Comparison of ENCODE assay signal across 15 cellular contexts in genomic region chr4:76061977-76062376, GRCh38.
DNase-seq lines count a peak whose midpoint lies in the region; ATAC-seq, FAIRE-seq and TF ChIP-seq lines count a peak whose summit lies in the region.
"Had no signal": no experiment of that assay in that cellular context is flagged by ENCODE, and none has a peak within 500 bp of the region (broad histone marks: within the 10 kb centered on the region; RNA-seq: fewer than 3 reads in every experiment).

No MANE protein-coding gene starts in this region.

- CTCF ChIA-PET in RWPE1 (lab: Yijun Ruan, JAX) = interaction anchor here (2.0 kb wide), 1 partner anchor 66 kb away, joined by 5 read pairs; no protein-coding TSS in a partner anchor

- FAIRE-seq in GM18507 (lab: Jason Lieb, UNC) = peak; percentile 73
- FAIRE-seq: K562 had no signal

- TF ChIP-seq CTCF in RWPE1 (conservative IDR thresholded peaks at IDR 0.05; ENCODE audit: low read depth) = no peak

- H3K27ac ChIP-seq in RWPE1 = no peak overlapping the region
- H3K27ac ChIP-seq: neutrophil had no signal

- POLR2A ChIA-PET in RWPE1 (lab: Yijun Ruan, JAX; ENCODE audit: low non-redundant PET) = no interaction called here

- no peak for DNase-seq in GM18507 (ENCODE audit: extremely low spot score, insufficient read length, low read depth)
- peak; percentile 5 for DNase-seq in amniotic epithelial cell (ENCODE audit: low read depth)
- no peak for DNase-seq in activated T-cell treated with anti-CD3 and anti-CD28 coated beads, Interleukin-2, amount 50 U/mL, for 1 hour
- no peak for DNase-seq in activated CD4-positive, alpha-beta T cell treated with anti-CD3 and anti-CD28 coated beads for 4 hours
- no peak for DNase-seq in RWPE1 (ENCODE audit: low spot score)
- no peak for DNase-seq in NCI-H1694 treated with DMSO at 0.1 percent for 48 hours (lab: John Stamatoyannopoulos, UW)
- DNase-seq: activated effector memory CD4-positive, alpha-beta T cell treated with Interleukin-2 at 50 U/mL for 16 hours; CD4-positive, CD25-positive, alpha-beta regulatory T cell; kidney glomerular epithelial cell; stimulated activated naive CD4-positive, alpha-beta T cell had no signal

- peak; percentile 53 for ATAC-seq in GM21526 (IDR thresholded peaks at IDR 0.05; ENCODE audit: low FRiP score, unreplicated experiment)
- peak; percentile 68 for ATAC-seq in HG03378 (IDR thresholded peaks at IDR 0.05; ENCODE audit: unreplicated experiment)
- ATAC-seq: activated CD4-positive, CD25-positive, alpha-beta regulatory T cell treated with anti-CD3 and anti-CD28 coated beads, Interleukin-2, amount 50 U/mL, for 24 hours; K562 had no signal
